Comparison of ENCODE assay signal across 16 cellular contexts in the genomic region with DNA sequence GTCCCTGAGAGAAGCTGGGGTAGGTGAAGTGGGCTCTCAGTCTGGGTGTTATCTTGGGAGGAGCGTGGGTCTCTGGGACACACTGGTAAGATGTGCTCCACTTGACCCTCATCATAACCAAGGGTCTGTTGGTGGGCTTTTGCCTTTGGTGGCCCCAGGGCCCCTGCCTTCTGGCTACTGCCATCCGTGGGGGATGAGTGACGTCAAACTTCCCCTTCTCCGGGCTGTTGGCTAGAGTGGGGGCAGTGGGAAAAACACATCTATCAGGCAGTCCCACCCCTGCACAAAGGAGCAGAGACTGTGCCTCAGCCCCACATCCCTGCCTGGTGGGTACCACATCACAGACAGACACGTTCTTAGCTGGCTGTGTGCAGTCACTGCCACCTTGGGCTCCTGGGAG. TPM values are rescaled to one million over a fixed set of nuclear protein-coding genes. Genes with fewer than 3 reads are reported as not detected.
DNase-seq lines count a peak whose midpoint lies in the region; ATAC-seq and TF ChIP-seq lines count a peak whose summit lies in the region.
"Had no signal": no experiment of that assay in that cellular context is flagged by ENCODE, and none has a peak within 500 bp of the region (broad histone marks: within the 10 kb centered on the region; RNA-seq: fewer than 3 reads in every experiment).

No MANE protein-coding gene starts in this region.

- H3K27ac ChIP-seq in coronary artery (peak overlapping the region; percentile 91), left lung (peak overlapping the region; percentile 33 to 59), gastrocnemius medialis (peak overlapping the region; percentile 85 to 93 (median 90)), upper lobe of right lung (peak overlapping the region; percentile 56)

- H3K4me1 ChIP-seq in left lung (peaks cover 18 to 23% of the 10 kb centered on the region in 2 donors), gastrocnemius medialis (peaks cover 51 to 57% of the 10 kb centered on the region in 2 donors), upper lobe of right lung (peaks cover 28% of the 10 kb centered on the region)

- peak overlapping the region; percentile 26 for H3K4me3 ChIP-seq in coronary artery
- no peak overlapping the region for H3K4me3 ChIP-seq in left lung
- peak overlapping the region; percentile 47 to 58 (median 48) for H3K4me3 ChIP-seq in gastrocnemius medialis
- H3K4me3 ChIP-seq in upper lobe of right lung, result no peak overlapping the region
- H3K4me3 ChIP-seq: smooth muscle cell had no signal

- no peak for TF ChIP-seq POLR2A in gastrocnemius medialis (IDR thresholded peaks at IDR 0.05)

- DNase-seq in coronary artery (ENCODE audit: low spot score), result no peak
- DNase-seq in left lung, result no peak
- no peak for DNase-seq in gastrocnemius medialis
- no peak for DNase-seq in upper lobe of right lung
- DNase-seq: activated naive CD8-positive, alpha-beta T cell treated with anti-CD3 and anti-CD28 coated beads for 36 hours; activated T-cell treated with anti-CD3 and anti-CD28 coated beads, Interleukin-2, amount 50 U/mL, for 1 hour; GF-D8; GOT3; Karpas-422; NCI-H1105 treated with DMSO at 0.1 percent for 48 hours; NCI-H2171 had no signal

- in situ Hi-C loops in gastrocnemius medialis (cut with MboI; ENCODE audit: low sequenced_read_pairs in 4 of 4), result no loop called here

- no peaks in the 10 kb centered on the region for H3K36me3 ChIP-seq in left lung
- H3K36me3 ChIP-seq in gastrocnemius medialis, result no peaks in the 10 kb centered on the region
- no peaks in the 10 kb centered on the region for H3K36me3 ChIP-seq in upper lobe of right lung

- H3K27me3 ChIP-seq in left lung (no peaks in the 10 kb centered on the region), gastrocnemius medialis (no peaks in the 10 kb centered on the region), upper lobe of right lung (no peaks in the 10 kb centered on the region)

- H3K9me3 ChIP-seq in left lung (no peaks in the 10 kb centered on the region), gastrocnemius medialis (no peaks in the 10 kb centered on the region), upper lobe of right lung (no peaks in the 10 kb centered on the region)

- intact Hi-C loops in left lung (cut with DNase I) (no loop called here), gastrocnemius medialis (cut with DNase I; ENCODE audit: low total_unique reads) (loop anchor here (1.0 kb wide), 2 partner anchors 34 to 35 kb away; no protein-coding TSS in a partner anchor), upper lobe of right lung (cut with DNase I) (no loop called here)

- TF ChIP-seq CTCF in coronary artery (IDR thresholded peaks at IDR 0.05) (no peak), left lung (IDR thresholded peaks at IDR 0.05) (no peak), gastrocnemius medialis (IDR thresholded peaks at IDR 0.05 in 4 of 5, conservative IDR thresholded peaks at IDR 0.05 in 1 of 5) (no peak), upper lobe of right lung (IDR thresholded peaks at IDR 0.05) (no peak)

- no peak for ATAC-seq in left lung
- ATAC-seq in gastrocnemius medialis, result peak in 1 of 2 donors; percentile 1
- no peak for ATAC-seq in upper lobe of right lung
- ATAC-seq in HG02571 (IDR thresholded peaks at IDR 0.05; ENCODE audit: unreplicated experiment), result no peak
- no peak for ATAC-seq in GM21390 (IDR thresholded peaks at IDR 0.05; ENCODE audit: unreplicated experiment)
- ATAC-seq in GM19324 (IDR thresholded peaks at IDR 0.05; ENCODE audit: low FRiP score, unreplicated experiment), result no peak
- ATAC-seq: stimulated activated memory B cell treated with anti-CD40 and anti-IgM and Interleukin-4, amounts not matched to agents 10 μg/mL and 1 μg/mL and 100 μg/mL, for 72 hours had no signal

RNA-seq across cellular contexts. Expression of gene GADD45G, which starts 35.1 kb away (rescaled TPM):
- total RNA-seq in left lung (10 to 100 TPM; 11.2 to 12.6 TPM), gastrocnemius medialis (100 to 1,000 TPM in 3 of 4 donors, 10 to 100 TPM in 1; 84.6 to 154 (median 117) TPM), upper lobe of right lung (19.8 TPM)

Comparison
In these comparisons a context has a peak if more than half of its experiments do, and no peak if none do; other contexts are left out.
1. H3K4me3 ChIP-seq: peak in coronary artery (single experiment) and gastrocnemius medialis (4 of 4); none in left lung (0 of 2) and upper lobe of right lung (single experiment).
2. Peak in every context shown above with its lines, with median percentiles within 50 percentile points of each other: H3K27ac ChIP-seq.